ENCODE assay signal across 1 cellular context in the genomic region with DNA sequence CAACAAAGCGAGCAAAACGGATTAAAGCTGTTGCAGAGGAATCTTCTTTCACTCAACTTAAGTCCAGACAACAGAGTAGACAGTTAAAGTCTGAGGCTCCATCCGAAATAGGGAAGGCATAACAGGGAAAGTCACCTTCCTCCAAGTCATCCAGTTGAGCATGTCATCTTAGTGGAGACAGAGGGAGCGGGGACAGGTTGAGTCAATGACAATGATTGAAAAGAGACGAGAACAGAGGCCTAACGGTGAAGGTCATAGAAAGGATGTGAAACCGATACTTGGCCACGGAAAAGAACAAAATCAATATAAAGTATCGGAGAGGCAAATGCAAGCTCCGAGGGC.
TF ChIP-seq lines count a peak whose summit lies in the region.

No MANE protein-coding gene starts in this region.

TF ChIP-seq in GM23338, 12 proteins besides CTCF, POLR2A, EP300 and RAD21 (continued from another document):
- TF ChIP-seq, protein P1, sequence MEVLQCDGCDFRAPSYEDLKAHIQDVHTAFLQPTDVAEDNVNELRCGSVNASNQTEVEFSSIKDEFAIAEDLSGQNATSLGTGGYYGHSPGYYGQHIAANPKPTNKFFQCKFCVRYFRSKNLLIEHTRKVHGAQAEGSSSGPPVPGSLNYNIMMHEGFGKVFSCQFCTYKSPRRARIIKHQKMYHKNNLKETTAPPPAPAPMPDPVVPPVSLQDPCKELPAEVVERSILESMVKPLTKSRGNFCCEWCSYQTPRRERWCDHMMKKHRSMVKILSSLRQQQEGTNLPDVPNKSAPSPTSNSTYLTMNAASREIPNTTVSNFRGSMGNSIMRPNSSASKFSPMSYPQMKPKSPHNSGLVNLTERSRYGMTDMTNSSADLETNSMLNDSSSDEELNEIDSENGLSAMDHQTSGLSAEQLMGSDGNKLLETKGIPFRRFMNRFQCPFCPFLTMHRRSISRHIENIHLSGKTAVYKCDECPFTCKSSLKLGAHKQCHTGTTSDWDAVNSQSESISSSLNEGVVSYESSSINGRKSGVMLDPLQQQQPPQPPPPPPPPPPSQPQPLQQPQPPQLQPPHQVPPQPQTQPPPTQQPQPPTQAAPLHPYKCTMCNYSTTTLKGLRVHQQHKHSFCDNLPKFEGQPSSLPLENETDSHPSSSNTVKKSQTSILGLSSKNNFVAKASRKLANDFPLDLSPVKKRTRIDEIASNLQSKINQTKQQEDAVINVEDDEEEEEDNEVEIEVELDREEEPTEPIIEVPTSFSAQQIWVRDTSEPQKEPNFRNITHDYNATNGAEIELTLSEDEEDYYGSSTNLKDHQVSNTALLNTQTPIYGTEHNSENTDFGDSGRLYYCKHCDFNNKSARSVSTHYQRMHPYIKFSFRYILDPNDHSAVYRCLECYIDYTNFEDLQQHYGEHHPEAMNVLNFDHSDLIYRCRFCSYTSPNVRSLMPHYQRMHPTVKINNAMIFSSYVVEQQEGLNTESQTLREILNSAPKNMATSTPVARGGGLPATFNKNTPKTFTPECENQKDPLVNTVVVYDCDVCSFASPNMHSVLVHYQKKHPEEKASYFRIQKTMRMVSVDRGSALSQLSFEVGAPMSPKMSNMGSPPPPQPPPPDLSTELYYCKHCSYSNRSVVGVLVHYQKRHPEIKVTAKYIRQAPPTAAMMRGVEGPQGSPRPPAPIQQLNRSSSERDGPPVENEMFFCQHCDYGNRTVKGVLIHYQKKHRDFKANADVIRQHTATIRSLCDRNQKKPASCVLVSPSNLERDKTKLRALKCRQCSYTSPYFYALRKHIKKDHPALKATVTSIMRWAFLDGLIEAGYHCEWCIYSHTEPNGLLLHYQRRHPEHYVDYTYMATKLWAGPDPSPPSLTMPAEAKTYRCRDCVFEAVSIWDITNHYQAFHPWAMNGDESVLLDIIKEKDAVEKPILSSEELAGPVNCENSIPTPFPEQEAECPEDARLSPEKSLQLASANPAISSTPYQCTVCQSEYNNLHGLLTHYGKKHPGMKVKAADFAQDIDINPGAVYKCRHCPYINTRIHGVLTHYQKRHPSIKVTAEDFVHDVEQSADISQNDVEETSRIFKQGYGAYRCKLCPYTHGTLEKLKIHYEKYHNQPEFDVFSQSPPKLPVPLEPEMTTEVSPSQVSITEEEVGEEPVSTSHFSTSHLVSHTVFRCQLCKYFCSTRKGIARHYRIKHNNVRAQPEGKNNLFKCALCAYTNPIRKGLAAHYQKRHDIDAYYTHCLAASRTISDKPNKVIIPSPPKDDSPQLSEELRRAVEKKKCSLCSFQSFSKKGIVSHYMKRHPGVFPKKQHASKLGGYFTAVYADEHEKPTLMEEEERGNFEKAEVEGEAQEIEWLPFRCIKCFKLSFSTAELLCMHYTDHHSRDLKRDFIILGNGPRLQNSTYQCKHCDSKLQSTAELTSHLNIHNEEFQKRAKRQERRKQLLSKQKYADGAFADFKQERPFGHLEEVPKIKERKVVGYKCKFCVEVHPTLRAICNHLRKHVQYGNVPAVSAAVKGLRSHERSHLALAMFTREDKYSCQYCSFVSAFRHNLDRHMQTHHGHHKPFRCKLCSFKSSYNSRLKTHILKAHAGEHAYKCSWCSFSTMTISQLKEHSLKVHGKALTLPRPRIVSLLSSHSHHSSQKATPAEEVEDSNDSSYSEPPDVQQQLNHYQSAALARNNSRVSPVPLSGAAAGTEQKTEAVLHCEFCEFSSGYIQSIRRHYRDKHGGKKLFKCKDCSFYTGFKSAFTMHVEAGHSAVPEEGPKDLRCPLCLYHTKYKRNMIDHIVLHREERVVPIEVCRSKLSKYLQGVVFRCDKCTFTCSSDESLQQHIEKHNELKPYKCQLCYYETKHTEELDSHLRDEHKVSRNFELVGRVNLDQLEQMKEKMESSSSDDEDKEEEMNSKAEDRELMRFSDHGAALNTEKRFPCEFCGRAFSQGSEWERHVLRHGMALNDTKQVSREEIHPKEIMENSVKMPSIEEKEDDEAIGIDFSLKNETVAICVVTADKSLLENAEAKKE (CRISPR knock-in tag; IDR thresholded peaks at IDR 0.05), result no peak
- TF ChIP-seq CREB1 (CRISPR knock-in tag; IDR thresholded peaks at IDR 0.05; ENCODE audit: low read depth) (no peak), STAT1 (IDR thresholded peaks at IDR 0.05; ENCODE audit: unreplicated experiment) (no peak), JUNB (IDR thresholded peaks at IDR 0.05; ENCODE audit: unreplicated experiment) (no peak)
- TF ChIP-seq, protein P2, sequence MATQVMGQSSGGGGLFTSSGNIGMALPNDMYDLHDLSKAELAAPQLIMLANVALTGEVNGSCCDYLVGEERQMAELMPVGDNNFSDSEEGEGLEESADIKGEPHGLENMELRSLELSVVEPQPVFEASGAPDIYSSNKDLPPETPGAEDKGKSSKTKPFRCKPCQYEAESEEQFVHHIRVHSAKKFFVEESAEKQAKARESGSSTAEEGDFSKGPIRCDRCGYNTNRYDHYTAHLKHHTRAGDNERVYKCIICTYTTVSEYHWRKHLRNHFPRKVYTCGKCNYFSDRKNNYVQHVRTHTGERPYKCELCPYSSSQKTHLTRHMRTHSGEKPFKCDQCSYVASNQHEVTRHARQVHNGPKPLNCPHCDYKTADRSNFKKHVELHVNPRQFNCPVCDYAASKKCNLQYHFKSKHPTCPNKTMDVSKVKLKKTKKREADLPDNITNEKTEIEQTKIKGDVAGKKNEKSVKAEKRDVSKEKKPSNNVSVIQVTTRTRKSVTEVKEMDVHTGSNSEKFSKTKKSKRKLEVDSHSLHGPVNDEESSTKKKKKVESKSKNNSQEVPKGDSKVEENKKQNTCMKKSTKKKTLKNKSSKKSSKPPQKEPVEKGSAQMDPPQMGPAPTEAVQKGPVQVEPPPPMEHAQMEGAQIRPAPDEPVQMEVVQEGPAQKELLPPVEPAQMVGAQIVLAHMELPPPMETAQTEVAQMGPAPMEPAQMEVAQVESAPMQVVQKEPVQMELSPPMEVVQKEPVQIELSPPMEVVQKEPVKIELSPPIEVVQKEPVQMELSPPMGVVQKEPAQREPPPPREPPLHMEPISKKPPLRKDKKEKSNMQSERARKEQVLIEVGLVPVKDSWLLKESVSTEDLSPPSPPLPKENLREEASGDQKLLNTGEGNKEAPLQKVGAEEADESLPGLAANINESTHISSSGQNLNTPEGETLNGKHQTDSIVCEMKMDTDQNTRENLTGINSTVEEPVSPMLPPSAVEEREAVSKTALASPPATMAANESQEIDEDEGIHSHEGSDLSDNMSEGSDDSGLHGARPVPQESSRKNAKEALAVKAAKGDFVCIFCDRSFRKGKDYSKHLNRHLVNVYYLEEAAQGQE (IDR thresholded peaks at IDR 0.05; ENCODE audit: unreplicated experiment), result no peak
